Comparison of ENCODE assay signal across 24 cellular contexts in genomic region chr6:125738276-125738675, GRCh38. TPM values are rescaled to one million over a fixed set of nuclear protein-coding genes. Genes with fewer than 3 reads are reported as not detected.
"Had no signal": no experiment of that assay in that cellular context is flagged by ENCODE, and none has a peak within 500 bp of the region (broad histone marks: within the 10 kb centered on the region; RNA-seq: fewer than 3 reads in every experiment).

No MANE protein-coding gene starts in this region.

- H3K36me3 ChIP-seq: neutrophil, pancreas, right lobe of liver, stomach, thyroid gland, vagina had no signal

- H3K27ac ChIP-seq: coronary artery, neutrophil, pancreas, right lobe of liver, stomach, thyroid gland, vagina had no signal

- H3K4me3 ChIP-seq: coronary artery, lung, pancreas, right lobe of liver, smooth muscle cell, stomach, thyroid gland, vagina had no signal

- ATAC-seq: left lobe of liver; natural killer cell treated with Interleukin-12 subunit alpha and Interleukin-12 subunit beta and Interleukin-15 and Interleukin-18, amount 100 ng/mL, for 72 hours; pancreas; right lobe of liver; stimulated activated effector memory CD8-positive, alpha-beta T cell treated with anti-CD3 and anti-CD28 coated beads, Interleukin-12 subunit alpha, Interleukin-12 subunit beta, amount 100 ng/mL, for 72 hours had no signal

- H3K27me3 ChIP-seq: pancreas, right lobe of liver, thyroid gland, vagina had no signal

- H3K4me1 ChIP-seq: stomach, thyroid gland, vagina had no signal

- DNase-seq: dermis blood vessel endothelial cell; effector memory CD4-positive, alpha-beta T cell; head of caudate nucleus; naive B cell; pancreas; right lobe of liver; stimulated activated CD4-positive, alpha-beta T cell treated with anti-CD3 and anti-CD28 coated beads, Interleukin-12 subunit alpha, Interleukin-12 subunit beta, amount 100 ng/mL, for 4 hours; stimulated activated CD4-positive, alpha-beta T cell treated with anti-CD3 and anti-CD28 coated beads, Interleukin-2, amount 100 ng/mL, for 24 hours; stimulated activated CD4-positive, alpha-beta T cell treated with anti-CD3 and anti-CD28 coated beads, Interleukin-4, amount 100 ng/mL, for 24 hours; stimulated activated naive CD4-positive, alpha-beta T cell treated with Interleukin-2 at 50 U/mL for 16 hours; stomach; thyroid gland had no signal

- H3K9me3 ChIP-seq: neutrophil, pancreas, right lobe of liver, stomach, thyroid gland, vagina had no signal

- H3K4me2 ChIP-seq: smooth muscle cell had no signal

RNA-seq across cellular contexts. Expression of gene HEY2, which starts 11.2 kb away (rescaled TPM):
- total RNA-seq: dermis blood vessel endothelial cell, endothelial cell of umbilical vein, epithelial cell of proximal tubule, fibroblast of villous mesenchyme had no signal
- polyA plus RNA-seq: keratinocyte had no signal
